Comparison of ENCODE assay signal across 8 cellular contexts in the genomic region with DNA sequence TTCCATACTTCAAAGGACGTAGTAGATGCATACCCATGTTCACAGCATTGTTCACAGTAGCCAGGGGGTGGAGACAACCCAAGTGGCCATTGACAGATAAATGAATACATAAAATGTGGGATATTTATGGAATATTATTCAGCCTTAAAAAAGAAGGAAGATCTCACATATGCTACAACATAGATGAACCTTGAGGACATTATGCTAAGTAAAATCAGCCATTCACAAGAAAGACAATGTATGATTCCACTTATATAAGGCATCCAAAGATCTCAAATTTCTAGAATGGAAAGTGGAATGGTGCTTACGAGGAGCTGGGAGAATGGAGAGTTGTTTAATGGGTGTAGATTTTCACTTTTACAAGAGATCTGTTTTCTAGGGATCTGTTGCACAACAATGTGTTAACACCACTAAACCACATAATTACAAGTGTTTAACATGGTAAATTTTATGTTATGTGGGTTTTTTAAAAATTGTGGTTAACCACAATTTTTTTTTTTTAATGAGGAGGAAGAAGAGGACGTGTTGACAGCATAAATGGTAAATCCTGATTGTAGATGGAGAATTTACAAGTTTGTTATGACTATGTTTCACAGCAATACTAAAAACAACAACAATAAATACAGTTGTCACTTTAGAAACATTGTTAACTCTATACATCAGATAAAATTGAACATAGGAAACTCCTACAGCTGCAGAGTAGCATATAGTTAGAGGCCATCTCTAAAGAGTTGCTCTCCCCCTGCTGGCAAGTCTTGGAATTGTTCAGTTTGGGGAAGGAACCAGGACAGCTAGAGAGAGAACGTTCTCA. TPM values are rescaled to one million over a fixed set of nuclear protein-coding genes. Genes with fewer than 3 reads are reported as not detected.
DNase-seq lines count a peak whose midpoint lies in the region; ATAC-seq and TF ChIP-seq lines count a peak whose summit lies in the region.

No MANE protein-coding gene starts in this region.

- TF ChIP-seq CTCF in GM12864 (IDR thresholded peaks at IDR 0.05; ENCODE audit: low read depth, low read length, missing control alignments): peak; percentile 79
- TF ChIP-seq CTCF in LNCAP (IDR thresholded peaks at IDR 0.05): peak; percentile 86
- TF ChIP-seq CTCF in glutamatergic neuron (IDR thresholded peaks at IDR 0.05; ENCODE audit: partially characterized antibody, unreplicated experiment): peak; percentile 94

- H3K9me3 ChIP-seq in SK-N-MC (ENCODE audit: low read depth, low read length): no peaks in the 10 kb centered on the region

- DNase-seq in GM12864 (ENCODE audit: low read depth): peak; percentile 15
- DNase-seq in H4 (ENCODE audit: low spot score): peak; percentile 37
- DNase-seq in SK-N-MC (ENCODE audit: low read depth, low spot score): peak; percentile 88
- DNase-seq in activated naive CD4-positive, alpha-beta T cell treated with Interleukin-2 at 50 U/mL for 16 hours: peak; percentile 73
- peak; percentile 83 for DNase-seq in glutamatergic neuron
- DNase-seq in putamen (ENCODE audit: low spot score): peak; percentile 56

- no peak overlapping the region for H3K4me3 Mint-ChIP-seq in glutamatergic neuron (ENCODE audit: unreplicated experiment)

- no peak overlapping the region for H3K4me3 ChIP-seq in GM12864 (ENCODE audit: low read depth, low read length)
- no peak overlapping the region for H3K4me3 ChIP-seq in SK-N-MC

- H3K27ac Mint-ChIP-seq in glutamatergic neuron (ENCODE audit: unreplicated experiment): no peak overlapping the region

- no peaks in the 10 kb centered on the region for H3K36me3 Mint-ChIP-seq in glutamatergic neuron (ENCODE audit: unreplicated experiment)

- H3K9ac ChIP-seq in SK-N-MC (ENCODE audit: insufficient read length): no peak overlapping the region

- H3K4me1 Mint-ChIP-seq in glutamatergic neuron (ENCODE audit: low read depth, unreplicated experiment): no peaks in the 10 kb centered on the region

- no peaks in the 10 kb centered on the region for H3K36me3 ChIP-seq in SK-N-MC (ENCODE audit: insufficient read depth, low read length)

- 0 out of 2 replicates have a peak overlapping the region, but pooled peaks have one; percentile 16 for H3K27ac ChIP-seq in SK-N-MC

- H3K27me3 Mint-ChIP-seq in glutamatergic neuron (ENCODE audit: unreplicated experiment): no peaks in the 10 kb centered on the region

- H3K9me3 Mint-ChIP-seq in glutamatergic neuron (ENCODE audit: unreplicated experiment): no peaks in the 10 kb centered on the region

- ATAC-seq in HG03457 (IDR thresholded peaks at IDR 0.05; ENCODE audit: unreplicated experiment): no peak

RNA-seq across cellular contexts. Expression of gene CCN2, which starts 41.6 kb away (rescaled TPM):
- total RNA-seq in H4 (2014; rRNA removed; shearing (Covaris generic)): 12.4 and 16.4 TPM in 2 replicates
- 1.2 TPM for total RNA-seq in glutamatergic neuron (ENCODE audit: unreplicated experiment)

Comparison
In these comparisons a context has a peak if more than half of its experiments do, and no peak if none do; other contexts are left out.
1. DNase-seq: peak in every context shown above with its lines; median percentile 88 in SK-N-MC; 83 in glutamatergic neuron; 73 in activated naive CD4-positive, alpha-beta T cell treated with Interleukin-2 at 50 U/mL for 16 hours; 56 in putamen; 37 in H4; 15 in GM12864.